In genomic region chr17:8248751-8249607, GRCh38 we compare ENCODE assay signal across 8 cellular contexts. TPM values are rescaled to one million over a fixed set of nuclear protein-coding genes. Genes with fewer than 3 reads are reported as not detected.
DNase-seq lines count a peak whose midpoint lies in the region; ATAC-seq and TF ChIP-seq lines count a peak whose summit lies in the region.

Gene PFAS, plus strand, starts transcription at chr17:8249289. Its CDS starts 4,649 bp downstream, at chr17:8253938.

- no peaks in the 10 kb centered on the region for H3K27me3 Mint-ChIP-seq in activated T-helper 2 cell treated with anti-CD3 and anti-CD28 coated beads, Interferon-gamma antibody, Interleukin-2, Interleukin-4, amounts not matched to agents 10 μg/mL and 5 μg/mL and 100 μg/mL, durations not matched to agents 14 hours and 24 hours and 36 hours (ENCODE audit: low read depth)
- H3K27me3 Mint-ChIP-seq in natural killer cell (ENCODE audit: low read depth in 2 of 2), result no peaks in the 10 kb centered on the region
- H3K27me3 Mint-ChIP-seq in stimulated activated naive B cell treated with anti-CD40 and anti-IgM and Interleukin-4, amounts not matched to agents 10 μg/mL and 1 μg/mL and 100 μg/mL, for 72 hours, result no peaks in the 10 kb centered on the region

- DNase-seq in DMS153 treated with DMSO at 0.1 percent for 48 hours (lab: John Stamatoyannopoulos, UW; ENCODE audit: unreplicated experiment) (peak; percentile 15), LNCaP clone FGC (ENCODE audit: low read depth) (peak; percentile 84), RWPE1 (ENCODE audit: low spot score) (peak; percentile 93), fibroblast of peridontal ligament (ENCODE audit: extremely low read depth) (peak; percentile 87), natural killer cell (peak; percentile 99)
- DNase-seq in activated T-helper 2 cell treated with anti-CD3 and anti-CD28 coated beads, Interferon-gamma antibody, Interleukin-2, Interleukin-4, amounts not matched to agents 10 μg/mL and 5 μg/mL and 100 μg/mL, durations not matched to agents 14 hours and 24 hours and 36 hours (ENCODE audit: low spot score), result peak; percentile 95
- DNase-seq in stimulated activated naive B cell treated with anti-CD40 and anti-IgM and Interleukin-4, amounts not matched to agents 10 μg/mL and 1 μg/mL and 100 μg/mL, for 72 hours, result peak; percentile 98

- peak within 1 kb of the TSS; percentile 97 for H3K27ac ChIP-seq in RWPE1

- H3K4me1 Mint-ChIP-seq in activated T-helper 2 cell treated with anti-CD3 and anti-CD28 coated beads, Interferon-gamma antibody, Interleukin-2, Interleukin-4, amounts not matched to agents 10 μg/mL and 5 μg/mL and 100 μg/mL, durations not matched to agents 14 hours and 24 hours and 36 hours (ENCODE audit: low read depth), result peaks cover 30% of the 10 kb centered on the region
- H3K4me1 Mint-ChIP-seq in natural killer cell, result peaks cover 33 to 51% of the 10 kb centered on the region in 2 donors
- peaks cover 30 to 58% of the 10 kb centered on the region in 2 donors for H3K4me1 Mint-ChIP-seq in stimulated activated naive B cell treated with anti-CD40 and anti-IgM and Interleukin-4, amounts not matched to agents 10 μg/mL and 1 μg/mL and 100 μg/mL, for 72 hours

- ATAC-seq in GM21723 (IDR thresholded peaks at IDR 0.05; ENCODE audit: unreplicated experiment) (peak; percentile 51), natural killer cell (peak; percentile 51 to 71 (median 63))
- ATAC-seq in stimulated activated naive B cell treated with anti-CD40 and anti-IgM and Interleukin-4, amounts not matched to agents 10 μg/mL and 1 μg/mL and 100 μg/mL, for 72 hours (replicated peaks), result peak; percentile 54 to 61

- intact Hi-C loops in activated T-helper 2 cell treated with anti-CD3 and anti-CD28 coated beads, Interferon-gamma antibody, Interleukin-2, Interleukin-4, amounts not matched to agents 10 μg/mL and 5 μg/mL and 100 μg/mL, durations not matched to agents 14 hours and 24 hours and 36 hours (cut with micrococcal nuclease), result loop anchor here (1.0 kb wide), 4 partner anchors 27 to 130 kb away; partner anchors contain the start of gene SLC25A35
- intact Hi-C loops in natural killer cell (cut with micrococcal nuclease), result loop anchor here (2.0 to 10.0 kb wide), 5 partner anchors 37 to 404 kb away; partner anchors contain the start of genes AURKB and RANGRF

- peak within 1 kb of the TSS; percentile 79 for H3K4me3 ChIP-seq in LNCaP clone FGC (ENCODE audit: low read depth, low read length)

- POLR2A ChIA-PET in RWPE1 (lab: Yijun Ruan, JAX; ENCODE audit: low non-redundant PET), result interaction anchor here (1.0 to 1.8 kb wide), 2 partner anchors 40 to 46 kb away, joined by 3 to 8 read pairs; partner anchors contain the start of genes RANGRF and SLC25A35

- H3K4me3 Mint-ChIP-seq in activated T-helper 2 cell treated with anti-CD3 and anti-CD28 coated beads, Interferon-gamma antibody, Interleukin-2, Interleukin-4, amounts not matched to agents 10 μg/mL and 5 μg/mL and 100 μg/mL, durations not matched to agents 14 hours and 24 hours and 36 hours (ENCODE audit: low read depth), result peak within 1 kb of the TSS; percentile 99
- peak within 1 kb of the TSS; percentile 94 for H3K4me3 Mint-ChIP-seq in natural killer cell
- H3K4me3 Mint-ChIP-seq in stimulated activated naive B cell treated with anti-CD40 and anti-IgM and Interleukin-4, amounts not matched to agents 10 μg/mL and 1 μg/mL and 100 μg/mL, for 72 hours, result peak within 1 kb of the TSS; percentile 91 to 98

- TF ChIP-seq CTCF in LNCaP clone FGC (IDR thresholded peaks at IDR 0.05; ENCODE audit: control insufficient read depth, extremely low read depth, insufficient read depth) (no peak), RWPE1 (conservative IDR thresholded peaks at IDR 0.05; ENCODE audit: low read depth) (no peak), natural killer cell (IDR thresholded peaks at IDR 0.05) (no peak)

- H3K27ac Mint-ChIP-seq in activated T-helper 2 cell treated with anti-CD3 and anti-CD28 coated beads, Interferon-gamma antibody, Interleukin-2, Interleukin-4, amounts not matched to agents 10 μg/mL and 5 μg/mL and 100 μg/mL, durations not matched to agents 14 hours and 24 hours and 36 hours, result peak within 1 kb of the TSS; percentile 100
- peak within 1 kb of the TSS; percentile 92 to 97 for H3K27ac Mint-ChIP-seq in natural killer cell
- H3K27ac Mint-ChIP-seq in stimulated activated naive B cell treated with anti-CD40 and anti-IgM and Interleukin-4, amounts not matched to agents 10 μg/mL and 1 μg/mL and 100 μg/mL, for 72 hours, result peak within 1 kb of the TSS; percentile 99

- CTCF ChIA-PET in RWPE1 (lab: Yijun Ruan, JAX), result interaction anchor here (0.5 to 0.8 kb wide), 4 partner anchors 15 to 490 kb away, joined by 3 read pairs; no protein-coding TSS in a partner anchor

- no peaks in the 10 kb centered on the region for H3K9me3 Mint-ChIP-seq in activated T-helper 2 cell treated with anti-CD3 and anti-CD28 coated beads, Interferon-gamma antibody, Interleukin-2, Interleukin-4, amounts not matched to agents 10 μg/mL and 5 μg/mL and 100 μg/mL, durations not matched to agents 14 hours and 24 hours and 36 hours
- no peaks in the 10 kb centered on the region for H3K9me3 Mint-ChIP-seq in natural killer cell
- H3K9me3 Mint-ChIP-seq in stimulated activated naive B cell treated with anti-CD40 and anti-IgM and Interleukin-4, amounts not matched to agents 10 μg/mL and 1 μg/mL and 100 μg/mL, for 72 hours, result no peaks in the 10 kb centered on the region

- peaks cover 38% of the 10 kb centered on the region for H3K36me3 Mint-ChIP-seq in activated T-helper 2 cell treated with anti-CD3 and anti-CD28 coated beads, Interferon-gamma antibody, Interleukin-2, Interleukin-4, amounts not matched to agents 10 μg/mL and 5 μg/mL and 100 μg/mL, durations not matched to agents 14 hours and 24 hours and 36 hours (ENCODE audit: low read depth)
- H3K36me3 Mint-ChIP-seq in natural killer cell, result no peaks in the 10 kb centered on the region
- peaks cover 31 to 34% of the 10 kb centered on the region in 2 donors for H3K36me3 Mint-ChIP-seq in stimulated activated naive B cell treated with anti-CD40 and anti-IgM and Interleukin-4, amounts not matched to agents 10 μg/mL and 1 μg/mL and 100 μg/mL, for 72 hours

RNA-seq across cellular contexts. Expression of gene PFAS, which starts in this region (rescaled TPM):
- 165 and 174 TPM in 2 replicates for total RNA-seq in activated T-helper 2 cell treated with anti-CD3 and anti-CD28 coated beads, Interferon-gamma antibody, Interleukin-2, Interleukin-4, amounts not matched to agents 10 μg/mL and 5 μg/mL and 100 μg/mL, durations not matched to agents 14 hours and 24 hours and 36 hours
- 10 to 100 TPM; 23.6 to 30.0 (median 24.0) TPM for total RNA-seq in natural killer cell

Comparison
In these comparisons a context has a peak if more than half of its experiments do, and no peak if none do; other contexts are left out.
1. Peak in every context shown above with its lines: DNase-seq, ATAC-seq, H3K4me3 ChIP-seq and H3K27ac ChIP-seq.
2. DNase-seq: peak in every context shown above with its lines; median percentile 99 in natural killer cell; 98 in stimulated activated naive B cell treated with anti-CD40 and anti-IgM and Interleukin-4, amounts not matched to agents 10 μg/mL and 1 μg/mL and 100 μg/mL, for 72 hours; 95 in activated T-helper 2 cell treated with anti-CD3 and anti-CD28 coated beads, Interferon-gamma antibody, Interleukin-2, Interleukin-4, amounts not matched to agents 10 μg/mL and 5 μg/mL and 100 μg/mL, durations not matched to agents 14 hours and 24 hours and 36 hours; 93 in RWPE1; 87 in fibroblast of peridontal ligament; 84 in LNCaP clone FGC; 15 in DMS153 treated with DMSO at 0.1 percent for 48 hours.